15 cellular contexts compared by ENCODE assay signal in genomic region chr6:33927551-33927950, GRCh38.
DNase-seq lines count a peak whose midpoint lies in the region; ATAC-seq, FAIRE-seq and TF ChIP-seq lines count a peak whose summit lies in the region.
"Had no signal": no experiment of that assay in that cellular context is flagged by ENCODE, and none has a peak within 500 bp of the region (broad histone marks: within the 10 kb centered on the region; RNA-seq: fewer than 3 reads in every experiment).

No MANE protein-coding gene starts in this region.

- H3K9ac ChIP-seq in keratinocyte (ENCODE audit: control insufficient read depth, extremely low read depth, insufficient read depth, low read length): no peak overlapping the region
- H3K9ac ChIP-seq: KMS-11 had no signal

- H3K9me3 ChIP-seq in keratinocyte (ENCODE audit: control insufficient read depth, low read depth, low read length): no peaks in the 10 kb centered on the region
- H3K9me3 ChIP-seq: upper lobe of left lung had no signal

- POLR2A ChIA-PET in AG04449 (lab: Yijun Ruan, JAX): no interaction called here

- FAIRE-seq in keratinocyte (lab: Jason Lieb, UNC): peak; percentile 41

- no peaks in the 10 kb centered on the region for H3K9me1 ChIP-seq in keratinocyte (ENCODE audit: control insufficient read depth, extremely low read depth, insufficient read depth, low read length)

- no peak overlapping the region for H3K27ac ChIP-seq in brain microvascular endothelial cell
- H3K27ac ChIP-seq in keratinocyte (ENCODE audit: control insufficient read depth, insufficient read depth, low read length): no peak overlapping the region
- H3K27ac ChIP-seq: cardiac muscle cell, KMS-11 had no signal

- H3K4me3 ChIP-seq in AG04449 (ENCODE audit: low read depth, low read length): no peak overlapping the region
- no peak overlapping the region for H3K4me3 ChIP-seq in brain microvascular endothelial cell (ENCODE audit: low read depth, low read length)
- no peak overlapping the region for H3K4me3 ChIP-seq in keratinocyte (ENCODE audit: control insufficient read depth in 2 of 3, extremely low read depth in 1 of 3, insufficient read depth in 2 of 3, low read depth in 1 of 3, low read length in 3 of 3)
- H3K4me3 ChIP-seq: cardiac muscle cell, upper lobe of left lung had no signal

- H3K36me3 Mint-ChIP-seq in stimulated activated memory B cell treated with anti-CD40 and anti-IgM and Interleukin-4, amounts not matched to agents 10 μg/mL and 1 μg/mL and 100 μg/mL, for 72 hours: no peaks in the 10 kb centered on the region
- H3K36me3 Mint-ChIP-seq in activated CD4-positive, alpha-beta T cell treated with anti-CD3 and anti-CD28 coated beads, Interleukin-2, amount 10 ng/mL, durations not matched to agents 24 days and 14 days (ENCODE audit: low read depth): no peaks in the 10 kb centered on the region

- dilution Hi-C loops in keratinocyte (cut with MboI; ENCODE audit: extremely low pct_ligation_motif_present, low sequenced_read_pairs): no loop called here

- H3K36me3 ChIP-seq in brain microvascular endothelial cell (replicated peaks): no peaks in the 10 kb centered on the region
- H3K36me3 ChIP-seq in keratinocyte (ENCODE audit: control insufficient read depth in 2 of 2, extremely low read depth in 1 of 2, insufficient read depth in 2 of 2, low read length in 2 of 2): no peaks in the 10 kb centered on the region
- H3K36me3 ChIP-seq: cardiac muscle cell, upper lobe of left lung had no signal

- H2AFZ ChIP-seq in keratinocyte (ENCODE audit: control insufficient read depth, low read length): no peak overlapping the region

- no peaks in the 10 kb centered on the region for H3K79me2 ChIP-seq in keratinocyte (ENCODE audit: control insufficient read depth, insufficient read depth, low read length)

- no peak for ATAC-seq in stimulated activated memory B cell treated with anti-CD40 and anti-IgM and Interleukin-4, amounts not matched to agents 10 μg/mL and 1 μg/mL and 100 μg/mL, for 72 hours
- ATAC-seq in GM21381 (IDR thresholded peaks at IDR 0.05; ENCODE audit: unreplicated experiment): no peak

- H3K27ac Mint-ChIP-seq in stimulated activated memory B cell treated with anti-CD40 and anti-IgM and Interleukin-4, amounts not matched to agents 10 μg/mL and 1 μg/mL and 100 μg/mL, for 72 hours: no peak overlapping the region
- H3K27ac Mint-ChIP-seq in activated CD4-positive, alpha-beta T cell treated with anti-CD3 and anti-CD28 coated beads, Interleukin-2, amount 10 ng/mL, durations not matched to agents 24 days and 14 days: no peak overlapping the region

- DNase-seq in AG04449 (ENCODE audit: low read depth, low spot score): peak; percentile 26
- peak; percentile 19 for DNase-seq in HS-5 (ENCODE audit: low read depth)
- DNase-seq in brain microvascular endothelial cell: peak; percentile 38
- DNase-seq in keratinocyte (ENCODE audit: low read depth, low spot score): no peak
- DNase-seq in activated CD4-positive, alpha-beta T cell treated with anti-CD3 and anti-CD28 coated beads, Interleukin-2, amount 10 ng/mL, durations not matched to agents 24 days and 14 days: no peak
- DNase-seq in stimulated activated CD4-positive, alpha-beta T cell treated with anti-CD3 and anti-CD28 coated beads, Interleukin-15, amount 100 ng/mL, for 24 hours: no peak
- DNase-seq: ACHN; activated CD4-positive, alpha-beta T cell treated with anti-CD3 and anti-CD28 coated beads, Interleukin-2, amount 50 U/mL, for 48 hours; left cardiac atrium; NCI-H2081 had no signal

- in situ Hi-C loops in brain microvascular endothelial cell (cut with HindIII; ENCODE audit: low pct_ligation_motif_present, low sequenced_read_pairs): no loop called here

- no peak overlapping the region for H3K4me3 Mint-ChIP-seq in stimulated activated memory B cell treated with anti-CD40 and anti-IgM and Interleukin-4, amounts not matched to agents 10 μg/mL and 1 μg/mL and 100 μg/mL, for 72 hours
- H3K4me3 Mint-ChIP-seq in activated CD4-positive, alpha-beta T cell treated with anti-CD3 and anti-CD28 coated beads, Interleukin-2, amount 10 ng/mL, durations not matched to agents 24 days and 14 days: no peak overlapping the region

- H3K9me3 Mint-ChIP-seq in stimulated activated memory B cell treated with anti-CD40 and anti-IgM and Interleukin-4, amounts not matched to agents 10 μg/mL and 1 μg/mL and 100 μg/mL, for 72 hours: no peaks in the 10 kb centered on the region
- H3K9me3 Mint-ChIP-seq in activated CD4-positive, alpha-beta T cell treated with anti-CD3 and anti-CD28 coated beads, Interleukin-2, amount 10 ng/mL, durations not matched to agents 24 days and 14 days: no peaks in the 10 kb centered on the region

- H3K27me3 Mint-ChIP-seq in stimulated activated memory B cell treated with anti-CD40 and anti-IgM and Interleukin-4, amounts not matched to agents 10 μg/mL and 1 μg/mL and 100 μg/mL, for 72 hours: peaks cover 36% of the 10 kb centered on the region
- peaks cover 13% of the 10 kb centered on the region for H3K27me3 Mint-ChIP-seq in activated CD4-positive, alpha-beta T cell treated with anti-CD3 and anti-CD28 coated beads, Interleukin-2, amount 10 ng/mL, durations not matched to agents 24 days and 14 days

- TF ChIP-seq CTCF in AG04449 (IDR thresholded peaks at IDR 0.05; ENCODE audit: insufficient read depth, low read length, missing control alignments): no peak
- no peak for TF ChIP-seq CTCF in brain microvascular endothelial cell (IDR thresholded peaks at IDR 0.05; ENCODE audit: low read depth, low read length, missing control alignments)
- TF ChIP-seq CTCF in keratinocyte (optimal IDR thresholded peaks at IDR 0.05 in 1 of 3, IDR thresholded peaks at IDR 0.05 in 1 of 3, conservative IDR thresholded peaks at IDR 0.05 in 1 of 3; ENCODE audit: extremely low read depth in 1 of 3, insufficient read depth in 2 of 3, low read length in 3 of 3): no peak

- H3K4me1 ChIP-seq in keratinocyte (ENCODE audit: control insufficient read depth, extremely low read depth, insufficient read depth, low read length): no peaks in the 10 kb centered on the region
- H3K4me1 ChIP-seq: upper lobe of left lung had no signal

- peaks cover 20% of the 10 kb centered on the region for H3K4me1 Mint-ChIP-seq in stimulated activated memory B cell treated with anti-CD40 and anti-IgM and Interleukin-4, amounts not matched to agents 10 μg/mL and 1 μg/mL and 100 μg/mL, for 72 hours
- no peaks in the 10 kb centered on the region for H3K4me1 Mint-ChIP-seq in activated CD4-positive, alpha-beta T cell treated with anti-CD3 and anti-CD28 coated beads, Interleukin-2, amount 10 ng/mL, durations not matched to agents 24 days and 14 days

- CTCF ChIA-PET in AG04449 (lab: Yijun Ruan, JAX): interaction anchor here (1.1 kb wide), 1 partner anchor 184 kb away, joined by 3 read pairs; no protein-coding TSS in a partner anchor

- no peak overlapping the region for H3K4me2 ChIP-seq in keratinocyte (ENCODE audit: control insufficient read depth, extremely low read depth, insufficient read depth, low read depth, low read length)
- H3K4me2 ChIP-seq: KMS-11 had no signal

- intact Hi-C loops in activated CD4-positive, alpha-beta T cell treated with anti-CD3 and anti-CD28 coated beads, Interleukin-2, amount 10 ng/mL, durations not matched to agents 24 days and 14 days (cut with micrococcal nuclease): no loop called here

- H3K27me3 ChIP-seq in brain microvascular endothelial cell (replicated peaks) (no peaks in the 10 kb centered on the region), keratinocyte (ENCODE audit: control insufficient read depth, extremely low read depth, insufficient read depth, low read length) (no peaks in the 10 kb centered on the region)
- H3K27me3 ChIP-seq: cardiac muscle cell, upper lobe of left lung had no signal

- no peaks in the 10 kb centered on the region for H4K20me1 ChIP-seq in keratinocyte (ENCODE audit: control insufficient read depth, extremely low read depth, insufficient read depth, low read length)

Comparison
In these comparisons a context has a peak if more than half of its experiments do, and no peak if none do; other contexts are left out.
1. DNase-seq: peak in AG04449 (single experiment), HS-5 (single experiment) and brain microvascular endothelial cell (single experiment); none in keratinocyte (single experiment), activated CD4-positive, alpha-beta T cell treated with anti-CD3 and anti-CD28 coated beads, Interleukin-2, amount 10 ng/mL, durations not matched to agents 24 days and 14 days (single experiment) and stimulated activated CD4-positive, alpha-beta T cell treated with anti-CD3 and anti-CD28 coated beads, Interleukin-15, amount 100 ng/mL, for 24 hours (single experiment).